Comparison of ENCODE assay signal across 13 cellular contexts in genomic region chr2:174623690-174624089, GRCh38. TPM values are rescaled to one million over a fixed set of nuclear protein-coding genes. Genes with fewer than 3 reads are reported as not detected.
DNase-seq lines count a peak whose midpoint lies in the region; ATAC-seq, FAIRE-seq and TF ChIP-seq lines count a peak whose summit lies in the region.
"Had no signal": no experiment of that assay in that cellular context is flagged by ENCODE, and none has a peak within 500 bp of the region (broad histone marks: within the 10 kb centered on the region; RNA-seq: fewer than 3 reads in every experiment).

No MANE protein-coding gene starts in this region.

- H3K9me3 ChIP-seq in naive thymus-derived CD4-positive, alpha-beta T cell (ENCODE audit: control insufficient read depth in 2 of 3, low read length in 3 of 3), result no peaks in the 10 kb centered on the region
- H3K9me3 ChIP-seq in kidney (ENCODE audit: control insufficient read depth in 1 of 2, low read length in 2 of 2), result no peaks in the 10 kb centered on the region

- peaks cover 11 to 53% (median 17%) of the 10 kb centered on the region in 3 experiments for H3K36me3 ChIP-seq in naive thymus-derived CD4-positive, alpha-beta T cell (ENCODE audit: control insufficient read depth in 2 of 3, insufficient read depth in 3 of 3, low read length in 3 of 3)
- H3K36me3 ChIP-seq in kidney (ENCODE audit: control insufficient read depth in 1 of 2, insufficient read depth in 2 of 2, low read length in 2 of 2), result peaks cover 0 to 3% of the 10 kb centered on the region in 2 donors

- intact Hi-C loops in naive thymus-derived CD4-positive, alpha-beta T cell (cut with micrococcal nuclease), result loop anchor here (1.0 kb wide), 2 partner anchors 7 to 8 kb away; no protein-coding TSS in a partner anchor
- intact Hi-C loops in kidney (cut with DNase I), result no loop called here

- no peaks in the 10 kb centered on the region for H3K9me3 Mint-ChIP-seq in T-helper 1 cell treated with Interleukin-12 subunit alpha and Interleukin-12 subunit beta and Interleukin-4 antibody, amounts not matched to agents 30 μg/mL and 1 μg/mL, for 36 hours
- H3K9me3 Mint-ChIP-seq in T-cell, result no peaks in the 10 kb centered on the region
- no peaks in the 10 kb centered on the region for H3K9me3 Mint-ChIP-seq in naive thymus-derived CD4-positive, alpha-beta T cell
- H3K9me3 Mint-ChIP-seq: activated CD4-positive, alpha-beta T cell treated with anti-CD3 and anti-CD28 coated beads, Interleukin-2, amount 10 ng/mL, durations not matched to agents 7 days and 5 days; activated naive CD4-positive, alpha-beta T cell treated with anti-CD3 and anti-CD28 coated beads, Interleukin-2, amount 10 ng/mL, durations not matched to agents 7 days and 5 days had no signal

- H3K4me3 Mint-ChIP-seq in T-helper 1 cell treated with Interleukin-12 subunit alpha and Interleukin-12 subunit beta and Interleukin-4 antibody, amounts not matched to agents 30 μg/mL and 1 μg/mL, for 36 hours, result peak overlapping the region; percentile 26
- H3K4me3 Mint-ChIP-seq in T-cell, result no peak overlapping the region
- peak overlapping the region in 5 of 10 donors; percentile 19 to 48 (median 43) for H3K4me3 Mint-ChIP-seq in naive thymus-derived CD4-positive, alpha-beta T cell
- H3K4me3 Mint-ChIP-seq: activated CD4-positive, alpha-beta T cell treated with anti-CD3 and anti-CD28 coated beads, Interleukin-2, amount 10 ng/mL, durations not matched to agents 7 days and 5 days; activated naive CD4-positive, alpha-beta T cell treated with anti-CD3 and anti-CD28 coated beads, Interleukin-2, amount 10 ng/mL, durations not matched to agents 7 days and 5 days had no signal

- TF ChIP-seq CTCF in kidney (IDR thresholded peaks at IDR 0.05; ENCODE audit: borderline replicate concordance, extremely low read depth, insufficient read depth), result no peak

- H3K27ac ChIP-seq in naive thymus-derived CD4-positive, alpha-beta T cell (ENCODE audit: low read depth, low read length), result no peak overlapping the region
- peak overlapping the region in 1 of 2 donors; percentile 53 for H3K27ac ChIP-seq in kidney (ENCODE audit: low read depth in 2 of 2, low read length in 2 of 2)
- H3K27ac ChIP-seq: parathyroid adenoma had no signal

- CTCF ChIA-PET in T-cell (lab: Charles Lee), result interaction anchor here in 1 of 2 donors (0.6 to 2.2 kb wide), 5 partner anchors 15 to 190 kb away, joined by 3 to 7 read pairs (median 3); no protein-coding TSS in a partner anchor
- CTCF ChIA-PET in naive thymus-derived CD4-positive, alpha-beta T cell (lab: Charles Lee), result interaction anchor here (0.7 to 1.4 kb wide), 3 partner anchors 10 to 45 kb away, joined by 3 to 6 read pairs (median 3); no protein-coding TSS in a partner anchor

- peaks cover 32 to 43% of the 10 kb centered on the region in 2 donors for H3K4me1 ChIP-seq in naive thymus-derived CD4-positive, alpha-beta T cell (ENCODE audit: control insufficient read depth in 2 of 2, insufficient read depth in 2 of 2, low read length in 2 of 2)
- H3K4me1 ChIP-seq in kidney (ENCODE audit: control insufficient read depth in 1 of 2, insufficient read depth in 1 of 2, low read depth in 1 of 2, low read length in 2 of 2), result peaks cover 8 to 20% of the 10 kb centered on the region in 2 donors

- POLR2A ChIA-PET in T-cell (lab: Charles Lee), result interaction anchor here (0.6 kb wide), 3 partner anchors 10 to 64 kb away, joined by 3 to 9 read pairs (median 4); no protein-coding TSS in a partner anchor
- POLR2A ChIA-PET in naive thymus-derived CD4-positive, alpha-beta T cell (lab: Charles Lee), result interaction anchor here (0.9 to 2.0 kb wide), 5 partner anchors 10 to 67 kb away, joined by 3 to 17 read pairs (median 4); partner anchors contain the start of gene WIPF1

- H3K9ac ChIP-seq in kidney (ENCODE audit: low read length in 2 of 2), result no peak overlapping the region
- H3K9ac ChIP-seq: parathyroid adenoma had no signal

- no peak overlapping the region for H3K4me3 ChIP-seq in naive thymus-derived CD4-positive, alpha-beta T cell (ENCODE audit: low read length)
- H3K4me3 ChIP-seq in kidney (ENCODE audit: low read length in 2 of 2), result no peak overlapping the region

- peak; percentile 59 for ATAC-seq in GM21423 (IDR thresholded peaks at IDR 0.05; ENCODE audit: unreplicated experiment)
- no peak for ATAC-seq in T-cell (replicated peaks in 1 of 4)
- peak; percentile 20 for ATAC-seq in naive thymus-derived CD4-positive, alpha-beta T cell

- DNase-seq in T-helper 1 cell, result no peak
- DNase-seq in T-cell, result no peak
- DNase-seq in naive thymus-derived CD4-positive, alpha-beta T cell, result no peak
- no peak for DNase-seq in DMS 273 treated with DMSO at 0.1 percent for 48 hours (lab: John Stamatoyannopoulos, UW)
- DNase-seq in kidney, result no peak
- no peak for DNase-seq in AG08396 (ENCODE audit: low spot score)
- DNase-seq: activated CD4-positive, alpha-beta T cell treated with anti-CD3 and anti-CD28 coated beads, Interleukin-2, amount 10 ng/mL, durations not matched to agents 7 days and 5 days; activated naive CD4-positive, alpha-beta T cell treated with anti-CD3 and anti-CD28 coated beads, Interleukin-2, amount 10 ng/mL, durations not matched to agents 7 days and 5 days; DMS79 treated with DMSO at 0.1 percent for 48 hours; stimulated activated CD4-positive, alpha-beta T cell treated with anti-CD3 and anti-CD28 coated beads, Interleukin-15, amount 100 ng/mL, for 24 hours had no signal

- FAIRE-seq in kidney (lab: Jason Lieb, UNC), result no peak

- H3K27me3 ChIP-seq in naive thymus-derived CD4-positive, alpha-beta T cell (ENCODE audit: control insufficient read depth in 2 of 2, insufficient read depth in 2 of 2, low read length in 2 of 2), result no peaks in the 10 kb centered on the region

- H3K27ac Mint-ChIP-seq in T-helper 1 cell treated with Interleukin-12 subunit alpha and Interleukin-12 subunit beta and Interleukin-4 antibody, amounts not matched to agents 30 μg/mL and 1 μg/mL, for 36 hours, result peak overlapping the region; percentile 56
- H3K27ac Mint-ChIP-seq in T-cell, result peak overlapping the region; percentile 51 to 75
- peak overlapping the region; percentile 8 to 73 (median 48) for H3K27ac Mint-ChIP-seq in naive thymus-derived CD4-positive, alpha-beta T cell
- H3K27ac Mint-ChIP-seq: activated CD4-positive, alpha-beta T cell treated with anti-CD3 and anti-CD28 coated beads, Interleukin-2, amount 10 ng/mL, durations not matched to agents 7 days and 5 days; activated naive CD4-positive, alpha-beta T cell treated with anti-CD3 and anti-CD28 coated beads, Interleukin-2, amount 10 ng/mL, durations not matched to agents 7 days and 5 days had no signal

- peaks cover 64% of the 10 kb centered on the region for H3K4me1 Mint-ChIP-seq in T-helper 1 cell treated with Interleukin-12 subunit alpha and Interleukin-12 subunit beta and Interleukin-4 antibody, amounts not matched to agents 30 μg/mL and 1 μg/mL, for 36 hours (ENCODE audit: low read depth)
- peaks cover 67 to 81% (median 78%) of the 10 kb centered on the region in 3 donors for H3K4me1 Mint-ChIP-seq in T-cell
- H3K4me1 Mint-ChIP-seq in naive thymus-derived CD4-positive, alpha-beta T cell, result peaks cover 51 to 96% (median 86%) of the 10 kb centered on the region in 7 donors

- no peaks in the 10 kb centered on the region for H3K27me3 Mint-ChIP-seq in T-helper 1 cell treated with Interleukin-12 subunit alpha and Interleukin-12 subunit beta and Interleukin-4 antibody, amounts not matched to agents 30 μg/mL and 1 μg/mL, for 36 hours (ENCODE audit: low read depth)
- H3K27me3 Mint-ChIP-seq in T-cell, result no peaks in the 10 kb centered on the region
- no peaks in the 10 kb centered on the region for H3K27me3 Mint-ChIP-seq in naive thymus-derived CD4-positive, alpha-beta T cell
- H3K27me3 Mint-ChIP-seq: activated CD4-positive, alpha-beta T cell treated with anti-CD3 and anti-CD28 coated beads, Interleukin-2, amount 10 ng/mL, durations not matched to agents 7 days and 5 days; activated naive CD4-positive, alpha-beta T cell treated with anti-CD3 and anti-CD28 coated beads, Interleukin-2, amount 10 ng/mL, durations not matched to agents 7 days and 5 days had no signal

- H3K36me3 Mint-ChIP-seq in T-helper 1 cell treated with Interleukin-12 subunit alpha and Interleukin-12 subunit beta and Interleukin-4 antibody, amounts not matched to agents 30 μg/mL and 1 μg/mL, for 36 hours (ENCODE audit: low read depth), result peaks cover 57% of the 10 kb centered on the region
- H3K36me3 Mint-ChIP-seq in T-cell, result peaks cover 45% of the 10 kb centered on the region
- H3K36me3 Mint-ChIP-seq in naive thymus-derived CD4-positive, alpha-beta T cell, result peaks cover 15 to 59% (median 49%) of the 10 kb centered on the region in 5 donors

RNA-seq across cellular contexts. Expression of gene WIPF1, which starts 26.1 kb away (rescaled TPM):
- total RNA-seq in T-cell, result 100 to 1,000 TPM; 349 to 412 (median 372) TPM
- 100 to 1,000 TPM; 272 to 514 (median 397) TPM for total RNA-seq in naive thymus-derived CD4-positive, alpha-beta T cell
- 100 to 1,000 TPM in 1 of 2 donors, 10 to 100 TPM in 1; 92.3 to 103 TPM for polyA plus RNA-seq in naive thymus-derived CD4-positive, alpha-beta T cell
- 55.0 TPM for total RNA-seq in kidney
- 11.7 TPM for polyA plus RNA-seq in kidney (ENCODE audit: insufficient read depth, low read depth, low replicate concordance)

Comparison
In these comparisons a context has a peak if more than half of its experiments do, and no peak if none do; other contexts are left out.
1. ATAC-seq: peak in GM21423 (single experiment) and naive thymus-derived CD4-positive, alpha-beta T cell (single experiment); none in T-cell (0 of 4).
2. Peak in every context shown above with its lines, with median percentiles within 50 percentile points of each other: H3K27ac Mint-ChIP-seq.